In the genomic region with DNA sequence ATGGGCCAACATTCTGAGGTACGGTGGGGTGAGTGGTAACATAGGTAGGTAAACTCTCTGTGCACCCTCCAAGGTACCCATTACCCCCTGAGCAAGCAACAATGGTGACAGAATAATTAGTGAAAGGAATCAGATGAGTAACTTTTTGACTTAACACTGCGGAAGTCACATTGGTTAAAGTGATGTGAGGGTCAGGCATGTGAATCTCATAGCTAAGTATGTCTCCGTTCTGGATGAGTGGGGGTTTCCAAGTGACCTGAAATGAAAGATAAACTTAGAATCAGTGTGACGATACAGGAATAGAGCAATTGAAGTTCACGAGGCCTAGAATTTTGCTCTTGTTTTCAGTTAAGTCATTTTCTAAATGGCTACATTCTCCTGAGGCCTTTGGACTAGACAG, we compare ENCODE assay signal across 21 cellular contexts.
DNase-seq lines count a peak whose midpoint lies in the region; ATAC-seq and TF ChIP-seq lines count a peak whose summit lies in the region.
"Had no signal": no experiment of that assay in that cellular context is flagged by ENCODE, and none has a peak within 500 bp of the region (broad histone marks: within the 10 kb centered on the region; RNA-seq: fewer than 3 reads in every experiment).

No MANE protein-coding gene starts in this region.

- no peak overlapping the region for H3K27ac ChIP-seq in osteoblast (ENCODE audit: low read depth, low read length)
- H3K27ac ChIP-seq: GM23248, Peyer's patch, SJSA1 had no signal

- no peak overlapping the region for H3K4me3 ChIP-seq in osteoblast (ENCODE audit: insufficient read depth, low read length)
- H3K4me3 ChIP-seq: GM23248, Peyer's patch, SJSA1 had no signal

- H3K4me2 ChIP-seq in osteoblast (ENCODE audit: insufficient read depth, low read length): no peak overlapping the region

- H4K20me1 ChIP-seq in osteoblast (ENCODE audit: insufficient read depth, low read length): no peaks in the 10 kb centered on the region

- H3K9me3 ChIP-seq in osteoblast (ENCODE audit: low read depth, low read length): no peaks in the 10 kb centered on the region
- H3K9me3 ChIP-seq: BE2C, Peyer's patch, SJSA1 had no signal

- ATAC-seq in GM18502 (IDR thresholded peaks at IDR 0.05; ENCODE audit: poor library complexity, unreplicated experiment) (peak; percentile 59), GM19035 (IDR thresholded peaks at IDR 0.05; ENCODE audit: unreplicated experiment) (peak; percentile 61), HG02610 (IDR thresholded peaks at IDR 0.05; ENCODE audit: unreplicated experiment) (peak; percentile 55)

- H3K36me3 ChIP-seq in osteoblast (ENCODE audit: insufficient read depth, low read length): no peaks in the 10 kb centered on the region
- H3K36me3 ChIP-seq: BE2C, Peyer's patch, SJSA1 had no signal

- no peaks in the 10 kb centered on the region for H3K79me2 ChIP-seq in osteoblast (ENCODE audit: insufficient read depth, low read length)

- no peak overlapping the region for H2AFZ ChIP-seq in osteoblast (ENCODE audit: low read length)
- H2AFZ ChIP-seq: GM23248 had no signal

- H3K4me1 ChIP-seq in osteoblast (ENCODE audit: insufficient read depth, low read length): no peaks in the 10 kb centered on the region
- H3K4me1 ChIP-seq: BE2C, Peyer's patch, SJSA1 had no signal

- DNase-seq in NCI-H69 (lab: John Stamatoyannopoulos, UW) (peak; percentile 24), DMS53 (lab: John Stamatoyannopoulos, UW) (no peak), osteoblast (ENCODE audit: insufficient read length, low spot score, missing footprints) (no peak)
- DNase-seq in activated CD8-positive, alpha-beta memory T cell treated with anti-CD3 and anti-CD28 coated beads, Interleukin-2, amount 50 U/mL, for 48 hours: no peak
- no peak for DNase-seq in activated naive CD4-positive, alpha-beta T cell treated with Interleukin-2 at 50 U/mL for 16 hours
- DNase-seq: BE2C, H9, HFFc6, KG1, NCI-H1092, NCI-H2029 treated with DMSO at 0.1 percent for 48 hours, NCI-H226, NCI-H510A treated with DMSO at 0.1 percent for 48 hours, NCI-H774, Peyer's patch, T-helper 1 cell had no signal

- TF ChIP-seq CTCF in osteoblast (IDR thresholded peaks at IDR 0.05; ENCODE audit: extremely low read depth, low read depth, low read length): no peak

- H3K27me3 ChIP-seq in osteoblast (ENCODE audit: insufficient read depth, low read length): no peaks in the 10 kb centered on the region
- H3K27me3 ChIP-seq: BE2C, Peyer's patch, SJSA1 had no signal
